33 cellular contexts compared by ENCODE assay signal in genomic region chr1:51158263-51158662, GRCh38. TPM values are rescaled to one million over a fixed set of nuclear protein-coding genes. Genes with fewer than 3 reads are reported as not detected.
"Had no signal": no experiment of that assay in that cellular context is flagged by ENCODE, and none has a peak within 500 bp of the region (broad histone marks: within the 10 kb centered on the region; RNA-seq: fewer than 3 reads in every experiment).

No MANE protein-coding gene starts in this region.

- H3K27me3 ChIP-seq: hepatocyte had no signal

- H2AFZ ChIP-seq: hepatocyte had no signal

- H3K4me3 ChIP-seq: hepatocyte, left lung, left ventricle myocardium inferior, lower lobe of right lung, lung, mucosa of descending colon had no signal

- DNase-seq: hippocampal formation; hypothalamus; immature natural killer cell; islet precursor cell; kidney; left cardiac atrium; left colon; left lung; left ventricle myocardium inferior; left ventricle myocardium superior; lower lobe of right lung; mammary epithelial cell; mesenchymal stem cell; mesendoderm; midbrain; mucosa of descending colon; naive B cell; naive thymus-derived CD4-positive, alpha-beta T cell; naive thymus-derived CD8-positive, alpha-beta T cell had no signal

- H3K4me1 ChIP-seq: left lung, left ventricle myocardium inferior, lower lobe of right lung had no signal

- H3K27ac ChIP-seq: hepatocyte, left lung, left ventricle myocardium inferior, lower lobe of right lung had no signal

- H3K36me3 ChIP-seq: left ventricle myocardium inferior, lower lobe of right lung had no signal

- H3K4me2 ChIP-seq: hepatocyte had no signal

- ATAC-seq: left cardiac atrium; left colon; left lobe of liver; left lung; left ventricle myocardium superior; lower lobe of right lung; mucosa of descending colon; naive thymus-derived CD4-positive, alpha-beta T cell; naive thymus-derived CD8-positive, alpha-beta T cell had no signal

- FAIRE-seq: islet of Langerhans, keratinocyte had no signal

- H3K79me2 ChIP-seq: hepatocyte had no signal

RNA-seq across cellular contexts. Expression of gene C1orf185, which starts 56.2 kb away (rescaled TPM):
- total RNA-seq: hepatocyte; kidney; kidney epithelial cell; left cardiac atrium; left colon; left lobe of liver; left lung; left ventricle myocardium inferior; left ventricle myocardium superior; liver; lower leg skin; lower lobe of right lung; lung; lung microvascular endothelial cell; mammary epithelial cell; mesenteric fat pad; mesothelial cell of epicardium; mononuclear cell; mucosa of descending colon; mucosa of gallbladder; myocyte; naive thymus-derived CD4-positive, alpha-beta T cell; naive thymus-derived CD8-positive, alpha-beta T cell had no signal
- polyA plus RNA-seq: hepatocyte; immature natural killer cell; keratinocyte; liver; lung; mammary epithelial cell; naive thymus-derived CD4-positive, alpha-beta T cell; naive thymus-derived CD8-positive, alpha-beta T cell had no signal
